ENCODE assay signal across 24 cellular contexts in genomic region chr18:72799106-72799505, GRCh38.
DNase-seq lines count a peak whose midpoint lies in the region; ATAC-seq, FAIRE-seq and TF ChIP-seq lines count a peak whose summit lies in the region.
"Had no signal": no experiment of that assay in that cellular context is flagged by ENCODE, and none has a peak within 500 bp of the region (broad histone marks: within the 10 kb centered on the region; RNA-seq: fewer than 3 reads in every experiment).

No MANE protein-coding gene starts in this region.

- H3K4me1 Mint-ChIP-seq in activated naive CD8-positive, alpha-beta T cell treated with anti-CD3 and anti-CD28 coated beads for 36 hours, result no peaks in the 10 kb centered on the region
- H3K4me1 Mint-ChIP-seq: CD4-positive, alpha-beta memory T cell had no signal

- ATAC-seq in A549 (no peak), GM18909 (IDR thresholded peaks at IDR 0.05; ENCODE audit: poor library complexity, unreplicated experiment) (no peak), GM19023 (IDR thresholded peaks at IDR 0.05; ENCODE audit: unreplicated experiment) (no peak)
- ATAC-seq: Panc1, Right ventricle myocardium inferior had no signal

- TF ChIP-seq POLR2A in A549 (IDR thresholded peaks at IDR 0.05; ENCODE audit: low read length), result no peak

- no peak overlapping the region for H3K4me2 ChIP-seq in A549
- H3K4me2 ChIP-seq: BLaER1 had no signal

- H3K4me1 ChIP-seq in A549, result no peaks in the 10 kb centered on the region
- H3K4me1 ChIP-seq: BLaER1, Caco-2, SJSA1 had no signal

- H3K27me3 Mint-ChIP-seq in activated naive CD8-positive, alpha-beta T cell treated with anti-CD3 and anti-CD28 coated beads for 36 hours, result no peaks in the 10 kb centered on the region
- H3K27me3 Mint-ChIP-seq: CD4-positive, alpha-beta memory T cell had no signal

- no peaks in the 10 kb centered on the region for H3K9me3 ChIP-seq in A549
- H3K9me3 ChIP-seq: BLaER1, Caco-2, SJSA1 had no signal

- POLR2A ChIA-PET in A549 (lab: Yijun Ruan, JAX), result no interaction called here

- TF ChIP-seq CTCF in A549 (IDR thresholded peaks at IDR 0.05), result no peak

- no peak for FAIRE-seq in A549 (lab: Jason Lieb, UNC)
- FAIRE-seq: A204.1 had no signal

- no peak for TF ChIP-seq RAD21 in A549 (conservative IDR thresholded peaks at IDR 0.05 in 1 of 2, IDR thresholded peaks at IDR 0.05 in 1 of 2)

- TF ChIP-seq EP300 in A549 (IDR thresholded peaks at IDR 0.05), result no peak

- H3K4me3 Mint-ChIP-seq in activated naive CD8-positive, alpha-beta T cell treated with anti-CD3 and anti-CD28 coated beads for 36 hours, result no peak overlapping the region
- H3K4me3 Mint-ChIP-seq: CD4-positive, alpha-beta memory T cell had no signal

- WGBS in A549 (ENCODE audit: missing lambda C conversion rate), result 22% methylated on average over 3 of the region's 3 CpGs

- CTCF ChIA-PET in A549 (lab: Yijun Ruan, JAX), result no interaction called here

- H3K27ac ChIP-seq in A549, result no peak overlapping the region
- H3K27ac ChIP-seq: BLaER1, SJSA1 had no signal

- no peaks in the 10 kb centered on the region for H3K36me3 Mint-ChIP-seq in activated naive CD8-positive, alpha-beta T cell treated with anti-CD3 and anti-CD28 coated beads for 36 hours
- H3K36me3 Mint-ChIP-seq: CD4-positive, alpha-beta memory T cell had no signal

- H3K27ac Mint-ChIP-seq in activated naive CD8-positive, alpha-beta T cell treated with anti-CD3 and anti-CD28 coated beads for 36 hours, result no peak overlapping the region
- H3K27ac Mint-ChIP-seq: CD4-positive, alpha-beta memory T cell had no signal

- DNase-seq in A549 (ENCODE audit: low read depth in 1 of 2, low spot score in 1 of 2) (no peak), EH (ENCODE audit: low read depth) (peak; percentile 8), amniotic stem cell (lab: John Stamatoyannopoulos, UW) (peak; percentile 3), fibroblast of gingiva (ENCODE audit: low read depth) (peak; percentile 3), superior temporal gyrus (ENCODE audit: extremely low spot score) (no peak)
- DNase-seq in activated naive CD8-positive, alpha-beta T cell treated with anti-CD3 and anti-CD28 coated beads for 36 hours, result no peak
- DNase-seq: Caco-2; CD4-positive, alpha-beta memory T cell; GF-D8; KG1; NCI-H1105; NCI-H146; NCI-H2029; NCI-H226; NCI-H524; NCI-H774; NK-92 treated with Interleukin-12 subunit alpha and Interleukin-12 subunit beta, amount 100 ng/mL, for 24 hours had no signal

- H3K9me3 Mint-ChIP-seq in activated naive CD8-positive, alpha-beta T cell treated with anti-CD3 and anti-CD28 coated beads for 36 hours, result no peaks in the 10 kb centered on the region

- H3K4me3 ChIP-seq in A549, result no peak overlapping the region
- H3K4me3 ChIP-seq: BLaER1, SJSA1 had no signal

TF ChIP-seq in A549, 52 proteins besides CTCF, POLR2A, EP300 and RAD21:
- no peak for TF ChIP-seq FOSL2 (IDR thresholded peaks at IDR 0.05)
- 0 out of 2 replicates have a peak, but pooled peaks have one; percentile 4 for TF ChIP-seq FOSL2 (CRISPR knock-in tag; IDR thresholded peaks at IDR 0.05)
- no peak for TF ChIP-seq USF2 (IDR thresholded peaks at IDR 0.05)

Comparison
In these comparisons a context has a peak if more than half of its experiments do, and no peak if none do; other contexts are left out.
1. DNase-seq: peak in EH (single experiment), amniotic stem cell (single experiment) and fibroblast of gingiva (single experiment); none in A549 (0 of 2), activated naive CD8-positive, alpha-beta T cell treated with anti-CD3 and anti-CD28 coated beads for 36 hours (single experiment) and superior temporal gyrus (single experiment).